10 cellular contexts compared by ENCODE assay signal in the genomic region with DNA sequence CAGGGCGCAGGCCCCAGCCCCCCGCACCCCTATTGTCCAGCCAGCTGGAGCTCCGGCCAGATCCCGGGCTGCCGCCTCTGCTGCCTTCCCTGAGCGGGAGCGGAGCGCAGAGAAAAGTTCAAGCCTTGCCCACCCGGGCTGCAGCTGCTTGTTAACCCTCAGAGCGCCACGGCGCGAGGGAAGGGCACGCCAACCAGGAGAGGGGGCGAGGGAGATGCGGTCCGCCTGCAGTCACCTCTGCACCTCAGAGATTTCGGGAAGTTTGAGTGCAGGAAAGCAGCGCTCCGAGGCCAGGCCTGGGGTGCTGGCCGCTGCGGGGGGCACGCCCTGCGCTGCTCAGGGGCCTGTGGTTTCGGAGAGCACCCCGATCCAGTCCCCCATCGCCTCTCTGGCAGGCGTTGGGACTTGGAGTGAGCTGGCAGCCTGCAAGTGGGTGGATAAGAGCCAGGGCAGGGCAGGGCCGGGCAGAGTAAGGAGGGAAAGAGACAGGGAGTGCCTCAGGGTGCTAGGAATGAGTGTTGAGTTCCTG. TPM values are rescaled to one million over a fixed set of nuclear protein-coding genes. Genes with fewer than 3 reads are reported as not detected.
DNase-seq lines count a peak whose midpoint lies in the region; ATAC-seq and TF ChIP-seq lines count a peak whose summit lies in the region.
"Had no signal": no experiment of that assay in that cellular context is flagged by ENCODE, and none has a peak within 500 bp of the region (broad histone marks: within the 10 kb centered on the region; RNA-seq: fewer than 3 reads in every experiment).

No MANE protein-coding gene starts in this region.

- peak; percentile 32 for DNase-seq in AG08395 (ENCODE audit: low spot score)
- DNase-seq in SJCRH30: peak; percentile 77 to 79
- DNase-seq in fibroblast of pulmonary artery (ENCODE audit: low read depth): peak; percentile 30
- no peak for DNase-seq in nephron progenitor cell
- no peak for DNase-seq in NCI-H2196 (lab: John Stamatoyannopoulos, UW; ENCODE audit: unreplicated experiment)
- DNase-seq in GOT3 (lab: John Stamatoyannopoulos, UW): no peak
- no peak for DNase-seq in NCI-H1436 treated with DMSO at 0.1 percent for 48 hours (lab: John Stamatoyannopoulos, UW)
- DNase-seq: activated CD8-positive, alpha-beta memory T cell treated with anti-CD3 and anti-CD28 coated beads, Interleukin-2, amount 10 ng/mL, durations not matched to agents 7 days and 5 days; hippocampal formation had no signal

- H3K36me3 Mint-ChIP-seq in nephron progenitor cell (ENCODE audit: low read depth): no peaks in the 10 kb centered on the region
- H3K36me3 Mint-ChIP-seq: activated CD8-positive, alpha-beta memory T cell treated with anti-CD3 and anti-CD28 coated beads, Interleukin-2, amount 10 ng/mL, durations not matched to agents 7 days and 5 days had no signal

- H3K27ac Mint-ChIP-seq in nephron progenitor cell: no peak overlapping the region
- H3K27ac Mint-ChIP-seq: activated CD8-positive, alpha-beta memory T cell treated with anti-CD3 and anti-CD28 coated beads, Interleukin-2, amount 10 ng/mL, durations not matched to agents 7 days and 5 days had no signal

- H3K4me3 ChIP-seq in SJCRH30 (peak overlapping the region; percentile 72), fibroblast of pulmonary artery (replicated peaks; ENCODE audit: low read depth, low read length) (peak overlapping the region; percentile 71)

- H3K4me1 Mint-ChIP-seq in nephron progenitor cell: peaks cover 42% of the 10 kb centered on the region

- no peaks in the 10 kb centered on the region for H3K9me3 ChIP-seq in SJCRH30 (replicated peaks)

- peak overlapping the region; percentile 99 for H3K27ac ChIP-seq in SJCRH30

- no peaks in the 10 kb centered on the region for H3K9me3 Mint-ChIP-seq in nephron progenitor cell

- H3K4me3 Mint-ChIP-seq in nephron progenitor cell: peak overlapping the region; percentile 75
- H3K4me3 Mint-ChIP-seq: activated CD8-positive, alpha-beta memory T cell treated with anti-CD3 and anti-CD28 coated beads, Interleukin-2, amount 10 ng/mL, durations not matched to agents 7 days and 5 days had no signal

- no peaks in the 10 kb centered on the region for H3K27me3 ChIP-seq in SJCRH30

- ATAC-seq in GM18858 (IDR thresholded peaks at IDR 0.05; ENCODE audit: unreplicated experiment): no peak
- ATAC-seq: activated CD8-positive, alpha-beta memory T cell treated with anti-CD3 and anti-CD28 coated beads, Interleukin-2, amount 10 ng/mL, durations not matched to agents 7 days and 5 days had no signal

- H3K36me3 ChIP-seq in SJCRH30: no peaks in the 10 kb centered on the region

- H3K4me1 ChIP-seq in SJCRH30: peaks cover 26% of the 10 kb centered on the region

- TF ChIP-seq CTCF in fibroblast of pulmonary artery (IDR thresholded peaks at IDR 0.05; ENCODE audit: low read length, missing control alignments) (no peak), nephron progenitor cell (IDR thresholded peaks at IDR 0.05) (no peak)

- H3K27me3 Mint-ChIP-seq in nephron progenitor cell (ENCODE audit: low read depth, poor library complexity): peaks cover 51% of the 10 kb centered on the region

RNA-seq across cellular contexts. Expression of a gene that starts 1.1 kb away (rescaled TPM):
- 30.8 and 34.5 TPM in 2 replicates for total RNA-seq in SJCRH30 (2014; rRNA removed; shearing (Covaris generic))
- total RNA-seq: activated CD8-positive, alpha-beta memory T cell treated with anti-CD3 and anti-CD28 coated beads, Interleukin-2, amount 10 ng/mL, durations not matched to agents 7 days and 5 days had no signal

Comparison
In these comparisons a context has a peak if more than half of its experiments do, and no peak if none do; other contexts are left out.
1. DNase-seq: peak in AG08395 (single experiment), SJCRH30 (2 of 2) and fibroblast of pulmonary artery (single experiment); none in nephron progenitor cell (single experiment), NCI-H2196 (single experiment), GOT3 (single experiment) and NCI-H1436 treated with DMSO at 0.1 percent for 48 hours (single experiment).